Comparison of ENCODE assay signal across 9 cellular contexts in genomic region chr3:143775401-143775970, GRCh38.
DNase-seq lines count a peak whose midpoint lies in the region; ATAC-seq, FAIRE-seq and TF ChIP-seq lines count a peak whose summit lies in the region.
"Had no signal": no experiment of that assay in that cellular context is flagged by ENCODE, and none has a peak within 500 bp of the region (broad histone marks: within the 10 kb centered on the region; RNA-seq: fewer than 3 reads in every experiment).

No MANE protein-coding gene starts in this region.

- no peaks in the 10 kb centered on the region for H3F3A ChIP-seq in PC-3 (ENCODE audit: low read length, unreplicated experiment)

- peak; percentile 80 to 81 for TF ChIP-seq RAD21 in H1 (IDR thresholded peaks at IDR 0.05 in 1 of 2, conservative IDR thresholded peaks at IDR 0.05 in 1 of 2; ENCODE audit: low read depth in 2 of 2, low read length in 2 of 2)

- H3K27me3 ChIP-seq in PC-3 (ENCODE audit: low read length) (no peaks in the 10 kb centered on the region), H1 (replicated peaks in 1 of 4; ENCODE audit: control insufficient read depth in 3 of 4, extremely low read depth in 1 of 4, insufficient read depth in 3 of 4, low read length in 3 of 4) (no peaks in the 10 kb centered on the region)

- H3K27me3 Mint-ChIP-seq in mesothelial cell of epicardium (ENCODE audit: low read depth), result peaks cover 3% of the 10 kb centered on the region

- no peak overlapping the region for H3K18ac ChIP-seq in H1 (ENCODE audit: extremely low read depth, low read length)

- FAIRE-seq in HTR-8/SVneo (lab: Jason Lieb, UNC) (no peak), H1 (lab: Jason Lieb, UNC) (peak; percentile 39)

- H3K14ac ChIP-seq in H1 (ENCODE audit: insufficient read length), result no peak overlapping the region

- no peak overlapping the region for H3K23ac ChIP-seq in H1 (ENCODE audit: insufficient read length)

- no peak overlapping the region for H3K4me3 ChIP-seq in PC-3 (ENCODE audit: low read length)
- H3K4me3 ChIP-seq in H1 (ENCODE audit: extremely low read depth in 1 of 4, insufficient read depth in 2 of 4, low read depth in 3 of 4, low read length in 4 of 4), result no peak overlapping the region

- no peaks in the 10 kb centered on the region for H3K36me3 Mint-ChIP-seq in mesothelial cell of epicardium

- no peak overlapping the region for H3K9ac ChIP-seq in PC-3 (ENCODE audit: low read length)
- no peak overlapping the region for H3K9ac ChIP-seq in H1 (replicated peaks in 1 of 4; ENCODE audit: extremely low read depth in 1 of 4, low read depth in 3 of 4, low read length in 3 of 4)

- H3K4me2 ChIP-seq in PC-3 (ENCODE audit: low read length), result peak overlapping the region; percentile 27; the same call in 1 of the 2 replicates
- no peak overlapping the region for H3K4me2 ChIP-seq in H1 (ENCODE audit: insufficient read depth in 1 of 2, low read depth in 2 of 2, low read length in 2 of 2)

- no peak for TF ChIP-seq EP300 in H1 (IDR thresholded peaks at IDR 0.05; ENCODE audit: borderline replicate concordance in 1 of 2, low read depth in 2 of 2, low read length in 2 of 2)

- no peak overlapping the region for H3K4ac ChIP-seq in H1 (replicated peaks; ENCODE audit: insufficient read length, low read depth, low read length)

- no peak overlapping the region for H2AK5ac ChIP-seq in H1 (ENCODE audit: low read depth, low read length)

- peak; percentile 91 for ATAC-seq in GM21526 (IDR thresholded peaks at IDR 0.05; ENCODE audit: low FRiP score, unreplicated experiment)
- peak; percentile 77 for ATAC-seq in PC-3

- H3K4me1 ChIP-seq in PC-3 (ENCODE audit: insufficient read depth, low read length) (no peaks in the 10 kb centered on the region), H1 (replicated peaks in 1 of 4; ENCODE audit: control insufficient read depth in 3 of 4, insufficient read depth in 4 of 4, low read length in 3 of 4) (no peaks in the 10 kb centered on the region)

- no peaks in the 10 kb centered on the region for H3K9me2 ChIP-seq in PC-3 (replicated peaks; ENCODE audit: low read length)

- H2BK20ac ChIP-seq in H1 (ENCODE audit: low read length), result no peak overlapping the region

- H3K36me3 ChIP-seq in PC-3 (ENCODE audit: low read depth, low read length) (no peaks in the 10 kb centered on the region), H1 (ENCODE audit: control insufficient read depth in 2 of 4, insufficient read depth in 4 of 4, low read length in 3 of 4) (no peaks in the 10 kb centered on the region)

- no TSS peak for BruUV-seq in PC-3 (replicated peaks; lab: Mats Ljungman, UMichigan)

- H3K79me1 ChIP-seq in H1 (ENCODE audit: low read depth, low read length), result no peaks in the 10 kb centered on the region

- no peak overlapping the region for H4K8ac ChIP-seq in H1 (ENCODE audit: extremely low read depth, insufficient read depth, low read length)

- no peak overlapping the region for H2BK120ac ChIP-seq in H1 (replicated peaks; ENCODE audit: low read depth, low read length)

- H4K91ac ChIP-seq in H1 (replicated peaks; ENCODE audit: insufficient read length, low read length), result no peak overlapping the region

- no peaks in the 10 kb centered on the region for H3K4me1 Mint-ChIP-seq in mesothelial cell of epicardium

- H3K9me3 ChIP-seq in PC-3 (ENCODE audit: low read length), result no peaks in the 10 kb centered on the region
- no peaks in the 10 kb centered on the region for H3K9me3 ChIP-seq in H1 (ENCODE audit: insufficient read depth in 2 of 2, low read depth in 1 of 2, low read length in 1 of 2)

- intact Hi-C loops in PC-3 (cut with micrococcal nuclease), result loop anchor here (1.0 to 10.0 kb wide), 2 partner anchors 109 to 176 kb away; no protein-coding TSS in a partner anchor

- H3K27ac Mint-ChIP-seq in mesothelial cell of epicardium, result no peak overlapping the region

- H2BK5ac ChIP-seq in H1 (ENCODE audit: low read depth, low read length), result no peak overlapping the region

- CTCF ChIA-PET in PC-3 (lab: Charles Lee), result interaction anchor here (0.6 kb wide), 1 partner anchor 1993 kb away, joined by 3 read pairs; no protein-coding TSS in a partner anchor
- CTCF ChIA-PET in H1 (lab: Charles Lee; ENCODE audit: partially characterized antibody), result interaction anchor here (0.6 to 2.1 kb wide), 11 partner anchors 8 to 533 kb away, joined by 3 to 8 read pairs (median 4); no protein-coding TSS in a partner anchor

- no peak overlapping the region for H3K56ac ChIP-seq in H1 (replicated peaks; ENCODE audit: insufficient read length, low read depth, low read length)

- no peak overlapping the region for H2BK12ac ChIP-seq in H1 (ENCODE audit: low read depth, low read length)

- H4K20me1 ChIP-seq in PC-3 (ENCODE audit: low read length) (no peaks in the 10 kb centered on the region), H1 (replicated peaks in 1 of 2; ENCODE audit: control insufficient read depth in 1 of 2, insufficient read depth in 2 of 2, low read length in 2 of 2) (no peaks in the 10 kb centered on the region)

- H3K27ac ChIP-seq in PC-3 (ENCODE audit: low read length), result no peak overlapping the region
- H3K27ac ChIP-seq in H1 (ENCODE audit: low read depth, low read length), result no peak overlapping the region
- H3K27ac ChIP-seq: epithelial cell of prostate had no signal

- H4K5ac ChIP-seq in H1 (ENCODE audit: insufficient read length, low read depth, low read length), result no peak overlapping the region

- TF ChIP-seq POLR2A in H1 (IDR thresholded peaks at IDR 0.05; ENCODE audit: control extremely low read depth in 1 of 2, low read depth in 2 of 2, low read length in 2 of 2), result no peak

- DNase-seq in SKM-1 (lab: John Stamatoyannopoulos, UW; ENCODE audit: unreplicated experiment), result peak; percentile 41
- no peak for DNase-seq in SKM-1 treated with dmso at 0.1 percent for 144 hours (lab: John Stamatoyannopoulos, UW; ENCODE audit: unreplicated experiment)
- DNase-seq in HTR-8/SVneo (ENCODE audit: insufficient read length, low spot score), result peak; percentile 52
- peak; percentile 61 for DNase-seq in PC-3
- DNase-seq in H1 (ENCODE audit: low read depth in 1 of 2, low spot score in 2 of 2), result no peak
- no peak for DNase-seq in mesothelial cell of epicardium (ENCODE audit: low spot score in 2 of 2, unreplicated experiment in 2 of 2)
- no peak for DNase-seq in activated gamma-delta T cell (lab: John Stamatoyannopoulos, UW)

- no peak overlapping the region for H3K4me3 Mint-ChIP-seq in mesothelial cell of epicardium

- no peaks in the 10 kb centered on the region for H3K9me3 Mint-ChIP-seq in mesothelial cell of epicardium

- H2AFZ ChIP-seq in PC-3 (ENCODE audit: low read length) (peak overlapping the region; percentile 54), H1 (ENCODE audit: low read length) (no peak overlapping the region)

- no peak overlapping the region for H2BK15ac ChIP-seq in H1 (ENCODE audit: low read length)

- TF ChIP-seq CTCF in PC-3 (conservative IDR thresholded peaks at IDR 0.05; ENCODE audit: low read depth, low read length) (peak; percentile 66), H1 (IDR thresholded peaks at IDR 0.05; ENCODE audit: control extremely low read depth in 1 of 3, insufficient read depth in 1 of 3, low read depth in 1 of 3, low read length in 3 of 3) (peak in 2 of 3 experiments; percentile 46 to 54; a peak in 2 of 4 replicates), mesothelial cell of epicardium (IDR thresholded peaks at IDR 0.05; ENCODE audit: unreplicated experiment) (peak; percentile 50)

- WGBS in H1 (ENCODE audit: extremely low coverage in 1 of 2, insufficient coverage in 1 of 2, insufficient read length in 1 of 2, insufficient replicate concordance in 2 of 2, low coverage in 1 of 2, low lambda C conversion rate in 2 of 2, missing lambda C conversion rate in 1 of 2), 2 experiments, result 51% methylated on average over 7 of the region's 7 CpGs; no CpG with 5 or more reads in 1 of the 2 experiments

- POLR2A ChIA-PET in PC-3 (lab: Charles Lee; ENCODE audit: unreplicated experiment) (no interaction called here), H1 (lab: Charles Lee; ENCODE audit: partially characterized antibody) (interaction anchor here (1.1 kb wide), 1 partner anchor 196 kb away, joined by 3 read pairs; the partner anchor contains the start of gene DIPK2A)

- H3K23me2 ChIP-seq in H1 (ENCODE audit: low read depth, low read length), result no peaks in the 10 kb centered on the region

- no peaks in the 10 kb centered on the region for H3K79me2 ChIP-seq in PC-3 (ENCODE audit: low read length)
- H3K79me2 ChIP-seq in H1 (ENCODE audit: control insufficient read depth in 1 of 2, insufficient read depth in 2 of 2, low read length in 2 of 2), result no peaks in the 10 kb centered on the region

TF ChIP-seq in H1, 55 proteins besides CTCF, POLR2A, EP300 and RAD21:
- TF ChIP-seq KDM5A (IDR thresholded peaks at IDR 0.05; ENCODE audit: low read length), result no peak
- no peak for TF ChIP-seq GABPA (IDR thresholded peaks at IDR 0.05; ENCODE audit: borderline replicate concordance, insufficient read depth, low read length)
- TF ChIP-seq SRF (IDR thresholded peaks at IDR 0.05; ENCODE audit: low read depth, low read length), result no peak
- no peak for TF ChIP-seq NRF1 (IDR thresholded peaks at IDR 0.05; ENCODE audit: low read depth, low read length)

Comparison
In these comparisons a context has a peak if more than half of its experiments do, and no peak if none do; other contexts are left out.
1. DNase-seq: peak in SKM-1 (single experiment), HTR-8/SVneo (single experiment) and PC-3 (single experiment); none in SKM-1 treated with dmso at 0.1 percent for 144 hours (single experiment), H1 (0 of 2), mesothelial cell of epicardium (0 of 2) and activated gamma-delta T cell (single experiment).
2. Peak in every context shown above with its lines, with median percentiles within 50 percentile points of each other: CTCF ChIP-seq.